8 cellular contexts compared by ENCODE assay signal in the genomic region with DNA sequence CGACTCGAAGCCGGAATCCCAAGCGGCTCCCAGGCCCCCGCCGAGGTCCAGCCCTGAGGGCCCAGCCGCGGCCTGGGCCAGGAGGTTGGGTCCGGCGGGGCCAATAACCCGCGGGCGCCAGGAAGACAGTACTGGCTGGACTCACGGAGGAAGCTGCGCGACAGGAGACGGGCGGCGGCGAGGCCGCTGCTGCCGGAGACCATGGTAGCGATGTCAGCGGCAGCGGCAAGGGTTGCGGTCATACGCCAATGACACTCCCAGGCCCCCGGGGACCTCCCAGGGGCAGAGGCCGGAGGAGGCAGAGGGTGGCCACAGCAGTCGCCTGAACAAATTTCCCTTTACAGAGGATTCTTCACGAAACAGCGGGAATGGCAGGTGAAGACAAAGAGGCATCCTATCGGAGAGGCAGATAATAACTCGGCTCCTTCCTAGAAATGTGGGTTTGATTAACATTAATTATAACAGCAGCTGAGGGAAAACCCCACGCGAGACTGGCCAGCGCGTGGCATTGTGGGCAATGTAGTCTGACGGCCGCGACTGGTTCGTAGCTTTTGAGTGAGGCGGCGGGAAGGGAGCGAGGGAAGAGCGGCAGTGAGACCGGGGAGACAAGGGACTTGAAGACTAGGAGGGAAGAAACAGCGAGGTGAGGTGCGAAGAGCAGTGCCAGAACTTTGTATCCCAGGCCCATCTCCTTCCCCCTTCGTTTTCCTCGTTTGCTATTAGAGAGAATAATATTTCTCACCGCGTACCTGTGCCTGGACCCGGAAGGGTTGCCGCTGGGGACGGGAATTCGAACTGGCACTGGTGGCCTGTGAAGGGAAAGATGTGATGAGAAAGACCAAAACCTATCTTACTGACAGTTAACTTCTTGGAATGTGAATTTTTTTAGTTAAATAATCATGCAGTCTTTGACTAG. TPM values are rescaled to one million over a fixed set of nuclear protein-coding genes. Genes with fewer than 3 reads are reported as not detected.
DNase-seq lines count a peak whose midpoint lies in the region; ATAC-seq and TF ChIP-seq lines count a peak whose summit lies in the region.

SUCLG1 (minus strand) TSS at position 253 of the 916 bp plus-strand sequence; CDS start at position 242, 11 bp downstream.

- H3K36me3 ChIP-seq in parathyroid adenoma (ENCODE audit: control insufficient read depth, insufficient read depth, low read length) (no peaks in the 10 kb centered on the region), tibial nerve (no peaks in the 10 kb centered on the region)

- peaks cover 13% of the 10 kb centered on the region for H3K4me1 ChIP-seq in parathyroid adenoma
- H3K4me1 ChIP-seq in tibial nerve = peaks cover 0 to 50% (median 14%) of the 10 kb centered on the region in 4 donors

- peaks cover 39% of the 10 kb centered on the region for H3K79me2 ChIP-seq in parathyroid adenoma

- H3K27me3 ChIP-seq in parathyroid adenoma (ENCODE audit: control insufficient read depth, insufficient read depth, low read length) (no peaks in the 10 kb centered on the region), tibial nerve (no peaks in the 10 kb centered on the region)

- TF ChIP-seq CTCF in GM12864 (IDR thresholded peaks at IDR 0.05; ENCODE audit: low read depth, low read length, missing control alignments) (no peak), parathyroid adenoma (IDR thresholded peaks at IDR 0.05) (peak; percentile 6), tibial nerve (IDR thresholded peaks at IDR 0.05) (no peak)

- intact Hi-C loops in Right ventricle myocardium superior (cut with DNase I) = no loop called here

- H3K4me2 ChIP-seq in parathyroid adenoma (ENCODE audit: low read length) = peak within 1 kb of the TSS; percentile 97

- H3K9ac ChIP-seq in parathyroid adenoma = peak within 1 kb of the TSS; percentile 97

- H2AFZ ChIP-seq in parathyroid adenoma = peak within 1 kb of the TSS; percentile 72

- peak; percentile 96 for ATAC-seq in HG02759 (IDR thresholded peaks at IDR 0.05; ENCODE audit: unreplicated experiment)
- peak; percentile 98 for ATAC-seq in Right ventricle myocardium superior (ENCODE audit: poor library complexity)

- H3K27ac ChIP-seq in parathyroid adenoma = peak within 1 kb of the TSS; percentile 94
- H3K27ac ChIP-seq in tibial nerve = peak within 1 kb of the TSS; percentile 84 to 94 (median 92)

- WGBS in tibial nerve, 2 donors = 0% methylated on average over 40 to 57 of the region's 57 CpGs

- H3K9me3 ChIP-seq in parathyroid adenoma (ENCODE audit: control insufficient read depth, low read length) = no peaks in the 10 kb centered on the region
- no peaks in the 10 kb centered on the region for H3K9me3 ChIP-seq in tibial nerve

- DNase-seq in GM12864 (ENCODE audit: low read depth) = peak; percentile 55
- DNase-seq in NCI-H1417 (lab: John Stamatoyannopoulos, UW) = peak; percentile 91 to 94 (median 93)
- peak; percentile 62 to 90 for DNase-seq in SW 1271 (lab: John Stamatoyannopoulos, UW)
- DNase-seq in activated naive CD8-positive, alpha-beta T cell treated with anti-CD3 and anti-CD28 coated beads, Interleukin-2, amount 50 U/mL, for 16 hours (ENCODE audit: low read depth, low spot score) = peak; percentile 70
- DNase-seq in Right ventricle myocardium superior = peak; percentile 93
- DNase-seq in tibial nerve (ENCODE audit: low spot score in 2 of 2) = peak; percentile 67 to 85

- peak; percentile 76 to 85 for TF ChIP-seq EP300 in tibial nerve (IDR thresholded peaks at IDR 0.05)

- TF ChIP-seq POLR2A in tibial nerve (IDR thresholded peaks at IDR 0.05) = peak; percentile 10 to 52

- H3K4me3 ChIP-seq in GM12864 (ENCODE audit: low read depth, low read length) = peak within 1 kb of the TSS; percentile 87
- peak within 1 kb of the TSS; percentile 99 for H3K4me3 ChIP-seq in parathyroid adenoma (ENCODE audit: low read depth, low read length)
- H3K4me3 ChIP-seq in tibial nerve = peak within 1 kb of the TSS; percentile 87 to 97 (median 90)

RNA-seq across cellular contexts. Expression of gene SUCLG1, which starts in this region (rescaled TPM):
- total RNA-seq in Right ventricle myocardium superior (312 TPM), tibial nerve (10 to 100 TPM; 45.4 to 58.8 (median 52.1) TPM)

Comparison
In these comparisons a context has a peak if more than half of its experiments do, and no peak if none do; other contexts are left out.
1. Peak in every context shown above with its lines: DNase-seq, ATAC-seq, H3K4me3 ChIP-seq and H3K27ac ChIP-seq.